In the genomic region with DNA sequence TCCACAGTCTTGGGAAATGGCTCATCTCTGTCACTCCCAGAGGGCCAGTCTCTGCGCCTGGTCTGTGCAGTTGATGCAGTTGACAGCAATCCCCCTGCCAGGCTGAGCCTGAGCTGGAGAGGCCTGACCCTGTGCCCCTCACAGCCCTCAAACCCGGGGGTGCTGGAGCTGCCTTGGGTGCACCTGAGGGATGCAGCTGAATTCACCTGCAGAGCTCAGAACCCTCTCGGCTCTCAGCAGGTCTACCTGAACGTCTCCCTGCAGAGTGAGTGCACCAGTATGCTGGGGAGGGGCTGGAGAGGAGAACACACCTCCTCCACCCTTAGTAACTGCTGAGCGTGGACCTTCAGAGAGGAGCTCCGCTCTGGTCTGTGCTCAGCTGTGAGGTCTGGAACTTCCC, we compare ENCODE assay signal across 16 cellular contexts. TPM values are rescaled to one million over a fixed set of nuclear protein-coding genes. Genes with fewer than 3 reads are reported as not detected.
DNase-seq lines count a peak whose midpoint lies in the region; ATAC-seq and TF ChIP-seq lines count a peak whose summit lies in the region.
"Had no signal": no experiment of that assay in that cellular context is flagged by ENCODE, and none has a peak within 500 bp of the region (broad histone marks: within the 10 kb centered on the region; RNA-seq: fewer than 3 reads in every experiment).

No MANE protein-coding gene starts in this region.

- H3K36me3 ChIP-seq in PC-3 (ENCODE audit: low read depth, low read length) (no peaks in the 10 kb centered on the region), brain microvascular endothelial cell (replicated peaks) (no peaks in the 10 kb centered on the region)
- H3K36me3 ChIP-seq: gastrocnemius medialis, prostate gland had no signal

- H3F3A ChIP-seq in PC-3 (ENCODE audit: low read length, unreplicated experiment) = no peaks in the 10 kb centered on the region

- in situ Hi-C loops in brain microvascular endothelial cell (cut with HindIII; ENCODE audit: low pct_ligation_motif_present, low sequenced_read_pairs) = no loop called here

- no peak overlapping the region for H3K9ac ChIP-seq in PC-3 (ENCODE audit: low read length)

- no peaks in the 10 kb centered on the region for H3K79me2 ChIP-seq in PC-3 (ENCODE audit: low read length)

- no peak for DNase-seq in activated T-cell treated with anti-CD3 and anti-CD28 coated beads, Interleukin-2, amount 50 U/mL, for 4 hours
- DNase-seq in activated T-cell treated with anti-CD3 and anti-CD28 coated beads, Interleukin-2, amount 50 U/mL, for 1 hour = no peak
- DNase-seq in PC-3 = no peak
- peak; percentile 89 for DNase-seq in mesenteric fat pad (ENCODE audit: low spot score)
- no peak for DNase-seq in AG20443 (ENCODE audit: low spot score)
- DNase-seq in GM10266 (ENCODE audit: extremely low spot score) = no peak
- no peak for DNase-seq in brain microvascular endothelial cell
- DNase-seq: COR-L47, gastrocnemius medialis, left colon, NCI-H1694 had no signal

- ATAC-seq in activated T-cell treated with anti-CD3 and anti-CD28 coated beads, Interleukin-2, amount 50 U/mL, for 4 hours = no peak
- no peak for ATAC-seq in PC-3
- ATAC-seq: gastrocnemius medialis, left colon, SK-N-SH treated with all-trans-retinoic acid at 6 μM for 48 hours had no signal

- no peaks in the 10 kb centered on the region for H3K9me3 ChIP-seq in PC-3 (ENCODE audit: low read length)
- H3K9me3 ChIP-seq: gastrocnemius medialis, prostate gland had no signal

- no peak overlapping the region for H3K4me3 ChIP-seq in PC-3 (ENCODE audit: low read length)
- peak overlapping the region in 1 of 7 experiments; percentile 21 for H3K4me3 ChIP-seq in skin epidermis
- no peak overlapping the region for H3K4me3 ChIP-seq in brain microvascular endothelial cell (ENCODE audit: low read depth, low read length)
- H3K4me3 ChIP-seq: gastrocnemius medialis, prostate gland had no signal

- H3K27me3 ChIP-seq in PC-3 (ENCODE audit: low read length) = no peaks in the 10 kb centered on the region
- H3K27me3 ChIP-seq in brain microvascular endothelial cell (replicated peaks) = no peaks in the 10 kb centered on the region
- H3K27me3 ChIP-seq: gastrocnemius medialis had no signal

- H4K20me1 ChIP-seq in PC-3 (ENCODE audit: low read length) = no peaks in the 10 kb centered on the region

- no peak for TF ChIP-seq CTCF in PC-3 (conservative IDR thresholded peaks at IDR 0.05; ENCODE audit: low read depth, low read length)
- no peak for TF ChIP-seq CTCF in GM10266 (IDR thresholded peaks at IDR 0.05; ENCODE audit: control insufficient read depth, insufficient read depth, low read depth, missing control alignments)
- no peak for TF ChIP-seq CTCF in brain microvascular endothelial cell (IDR thresholded peaks at IDR 0.05; ENCODE audit: low read depth, low read length, missing control alignments)

- no peaks in the 10 kb centered on the region for H3K9me2 ChIP-seq in PC-3 (replicated peaks; ENCODE audit: low read length)

- no peaks in the 10 kb centered on the region for H3K9me3 Mint-ChIP-seq in activated T-cell treated with anti-CD3 and anti-CD28 coated beads, Interleukin-2, amount 50 U/mL, for 4 hours
- H3K9me3 Mint-ChIP-seq: activated naive CD4-positive, alpha-beta T cell treated with anti-CD3 and anti-CD28 coated beads, Interleukin-2, amount 50 U/mL, for 72 hours had no signal

- H3K36me3 Mint-ChIP-seq in activated T-cell treated with anti-CD3 and anti-CD28 coated beads, Interleukin-2, amount 50 U/mL, for 4 hours (ENCODE audit: insufficient read depth) = no peaks in the 10 kb centered on the region
- H3K36me3 Mint-ChIP-seq: activated naive CD4-positive, alpha-beta T cell treated with anti-CD3 and anti-CD28 coated beads, Interleukin-2, amount 50 U/mL, for 72 hours had no signal

- no peak overlapping the region for H2AFZ ChIP-seq in PC-3 (ENCODE audit: low read length)

- CTCF ChIA-PET in PC-3 (lab: Charles Lee) = no interaction called here

- H3K4me2 ChIP-seq in PC-3 (ENCODE audit: low read length) = 0 out of 2 replicates have a peak overlapping the region, but pooled peaks have one; percentile 37

- no TSS peak for BruUV-seq in PC-3 (replicated peaks; lab: Mats Ljungman, UMichigan)

- POLR2A ChIA-PET in PC-3 (lab: Charles Lee; ENCODE audit: unreplicated experiment) = interaction anchor here (0.5 kb wide), 1 partner anchor 452 kb away, joined by 7 read pairs; no protein-coding TSS in a partner anchor

- peaks cover 87% of the 10 kb centered on the region for H3K4me1 Mint-ChIP-seq in activated T-cell treated with anti-CD3 and anti-CD28 coated beads, Interleukin-2, amount 50 U/mL, for 4 hours (ENCODE audit: low read depth)

- H3K27me3 Mint-ChIP-seq in activated T-cell treated with anti-CD3 and anti-CD28 coated beads, Interleukin-2, amount 50 U/mL, for 4 hours (ENCODE audit: low read depth) = peaks cover 4% of the 10 kb centered on the region

- H3K4me3 Mint-ChIP-seq in activated T-cell treated with anti-CD3 and anti-CD28 coated beads, Interleukin-2, amount 50 U/mL, for 4 hours = peak overlapping the region; percentile 11

- intact Hi-C loops in PC-3 (cut with micrococcal nuclease) = no loop called here

- no peak overlapping the region for H3K27ac ChIP-seq in PC-3 (ENCODE audit: low read length)
- H3K27ac ChIP-seq in skin epidermis = peak overlapping the region in 12 of 21 experiments; percentile 10 to 88 (median 50)
- H3K27ac ChIP-seq in brain microvascular endothelial cell = no peak overlapping the region
- H3K27ac ChIP-seq: gastrocnemius medialis, prostate gland had no signal

- peaks cover 25% of the 10 kb centered on the region for H3K4me1 ChIP-seq in PC-3 (ENCODE audit: insufficient read depth, low read length)
- H3K4me1 ChIP-seq: gastrocnemius medialis, prostate gland had no signal

RNA-seq across cellular contexts. Expression of gene SIGLEC9, which starts 2.3 kb away (rescaled TPM):
- under 1 TPM; 0.22 to 0.43 (median 0.37) TPM for total RNA-seq in activated T-cell treated with anti-CD3 and anti-CD28 coated beads, Interleukin-2, amount 50 U/mL, for 4 hours
- total RNA-seq in PC-3 (2014; rRNA removed) (not detected in 2 replicates), mesenteric fat pad (19.0 TPM)
- total RNA-seq: myocyte had no signal

RNA-seq across cellular contexts. Expression of gene SIGLEC7, which starts 15.1 kb away (rescaled TPM):
- under 1 TPM in 1 of 3 donors, not detected in 2; 0.16 TPM for total RNA-seq in activated T-cell treated with anti-CD3 and anti-CD28 coated beads, Interleukin-2, amount 50 U/mL, for 4 hours
- total RNA-seq in PC-3 (2014; rRNA removed) (not detected in 2 replicates), mesenteric fat pad (8.1 TPM)
- total RNA-seq: myocyte, prostate gland had no signal

RNA-seq across cellular contexts. Expression of gene CTU1, which starts 18.8 kb away (rescaled TPM):
- total RNA-seq in activated T-cell treated with anti-CD3 and anti-CD28 coated beads, Interleukin-2, amount 50 U/mL, for 4 hours = 10 to 100 TPM; 24.1 to 29.3 (median 27.7) TPM
- total RNA-seq in PC-3 (2014; rRNA removed) = 29.0 and 40.8 TPM in 2 replicates
- 10.0 TPM for total RNA-seq in mesenteric fat pad

RNA-seq across cellular contexts. Expression of gene KLK14, which starts 44.3 kb away (rescaled TPM):
- total RNA-seq in activated T-cell treated with anti-CD3 and anti-CD28 coated beads, Interleukin-2, amount 50 U/mL, for 4 hours = 1 to 10 TPM in 2 of 3 donors, under 1 TPM in 1; 0.79 to 1.4 (median 1.2) TPM
- total RNA-seq in PC-3 (2014; rRNA removed) (not detected in 2 replicates), mesenteric fat pad (not detected)
- total RNA-seq: gastrocnemius medialis, myocyte had no signal

Comparison
In these comparisons a context has a peak if more than half of its experiments do, and no peak if none do; other contexts are left out.
1. H3K27ac ChIP-seq: peak in skin epidermis (12 of 21); none in PC-3 (single experiment) and brain microvascular endothelial cell (single experiment).
2. RNA of gene SIGLEC9, which starts 2.3 kb away (total RNA-seq): 19.0 TPM in mesenteric fat pad (single experiment); 0.22 to 0.43 TPM in activated T-cell treated with anti-CD3 and anti-CD28 coated beads, Interleukin-2, amount 50 U/mL, for 4 hours and not detected in PC-3; every median in the first group is over 10 times any median in the second.